Comparison of ENCODE assay signal across 1 cellular context in the genomic region with DNA sequence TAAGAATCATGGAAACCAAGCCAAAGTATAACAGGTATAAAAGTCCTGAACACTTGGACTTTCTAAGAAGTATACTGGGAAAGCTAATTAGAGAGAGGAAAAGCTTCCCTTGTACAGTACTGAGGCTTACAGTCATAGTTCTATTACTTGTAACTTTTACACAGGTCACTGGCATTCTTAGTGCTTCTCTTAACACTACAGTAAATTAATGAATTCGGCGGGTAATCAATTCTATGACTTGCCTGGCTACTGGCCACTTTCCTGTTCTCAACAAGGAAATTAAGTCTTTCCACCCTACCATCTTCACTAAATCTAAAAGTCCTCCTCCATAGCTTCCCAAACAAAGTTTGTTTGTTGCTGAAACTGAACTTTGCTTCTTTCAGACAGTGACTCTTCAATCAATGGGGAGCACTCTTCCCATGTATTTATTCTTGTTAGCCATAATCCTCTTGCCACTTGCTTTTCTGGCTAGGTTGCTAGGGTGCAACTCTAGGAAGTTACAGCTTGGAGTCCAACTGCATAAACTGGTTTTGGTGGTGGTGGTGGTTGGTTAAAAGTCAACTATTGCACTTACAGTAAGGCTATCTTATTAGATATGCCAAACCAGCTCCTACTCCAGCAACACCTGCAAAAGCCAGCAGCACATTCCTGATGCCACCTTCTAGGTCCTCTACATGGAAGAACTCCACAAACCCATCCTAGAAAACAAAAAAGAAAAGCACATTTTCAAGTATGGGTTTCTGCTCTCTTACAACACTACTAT.
TF ChIP-seq lines count a peak whose summit lies in the region.

No MANE protein-coding gene starts in this region.

TF ChIP-seq in HepG2, 621 proteins besides CTCF, POLR2A, EP300 and RAD21 (continues in another document):
- TF ChIP-seq, protein P1, sequence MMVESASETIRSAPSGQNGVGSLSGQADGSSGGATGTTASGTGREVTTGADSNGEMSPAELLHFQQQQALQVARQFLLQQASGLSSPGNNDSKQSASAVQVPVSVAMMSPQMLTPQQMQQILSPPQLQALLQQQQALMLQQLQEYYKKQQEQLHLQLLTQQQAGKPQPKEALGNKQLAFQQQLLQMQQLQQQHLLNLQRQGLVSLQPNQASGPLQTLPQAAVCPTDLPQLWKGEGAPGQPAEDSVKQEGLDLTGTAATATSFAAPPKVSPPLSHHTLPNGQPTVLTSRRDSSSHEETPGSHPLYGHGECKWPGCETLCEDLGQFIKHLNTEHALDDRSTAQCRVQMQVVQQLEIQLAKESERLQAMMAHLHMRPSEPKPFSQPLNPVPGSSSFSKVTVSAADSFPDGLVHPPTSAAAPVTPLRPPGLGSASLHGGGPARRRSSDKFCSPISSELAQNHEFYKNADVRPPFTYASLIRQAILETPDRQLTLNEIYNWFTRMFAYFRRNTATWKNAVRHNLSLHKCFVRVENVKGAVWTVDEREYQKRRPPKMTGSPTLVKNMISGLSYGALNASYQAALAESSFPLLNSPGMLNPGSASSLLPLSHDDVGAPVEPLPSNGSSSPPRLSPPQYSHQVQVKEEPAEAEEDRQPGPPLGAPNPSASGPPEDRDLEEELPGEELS (CRISPR knock-in tag; IDR thresholded peaks at IDR 0.05) = peak; percentile 59
- TF ChIP-seq, protein P2, sequence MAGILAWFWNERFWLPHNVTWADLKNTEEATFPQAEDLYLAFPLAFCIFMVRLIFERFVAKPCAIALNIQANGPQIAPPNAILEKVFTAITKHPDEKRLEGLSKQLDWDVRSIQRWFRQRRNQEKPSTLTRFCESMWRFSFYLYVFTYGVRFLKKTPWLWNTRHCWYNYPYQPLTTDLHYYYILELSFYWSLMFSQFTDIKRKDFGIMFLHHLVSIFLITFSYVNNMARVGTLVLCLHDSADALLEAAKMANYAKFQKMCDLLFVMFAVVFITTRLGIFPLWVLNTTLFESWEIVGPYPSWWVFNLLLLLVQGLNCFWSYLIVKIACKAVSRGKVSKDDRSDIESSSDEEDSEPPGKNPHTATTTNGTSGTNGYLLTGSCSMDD (CRISPR knock-in tag; IDR thresholded peaks at IDR 0.05) = no peak
- no peak for TF ChIP-seq TOE1 (CRISPR knock-in tag; IDR thresholded peaks at IDR 0.05)
- peak; percentile 99 for TF ChIP-seq ZNF263 (CRISPR knock-in tag; IDR thresholded peaks at IDR 0.05)
- no peak for TF ChIP-seq FOXP1 (IDR thresholded peaks at IDR 0.05)
- peak; percentile 43; the same call in 1 of the 2 replicates for TF ChIP-seq FOXP1 (CRISPR knock-in tag; IDR thresholded peaks at IDR 0.05)
- no peak for TF ChIP-seq ZNF703 (CRISPR knock-in tag; IDR thresholded peaks at IDR 0.05; ENCODE audit: borderline replicate concordance)
- TF ChIP-seq, protein P3, sequence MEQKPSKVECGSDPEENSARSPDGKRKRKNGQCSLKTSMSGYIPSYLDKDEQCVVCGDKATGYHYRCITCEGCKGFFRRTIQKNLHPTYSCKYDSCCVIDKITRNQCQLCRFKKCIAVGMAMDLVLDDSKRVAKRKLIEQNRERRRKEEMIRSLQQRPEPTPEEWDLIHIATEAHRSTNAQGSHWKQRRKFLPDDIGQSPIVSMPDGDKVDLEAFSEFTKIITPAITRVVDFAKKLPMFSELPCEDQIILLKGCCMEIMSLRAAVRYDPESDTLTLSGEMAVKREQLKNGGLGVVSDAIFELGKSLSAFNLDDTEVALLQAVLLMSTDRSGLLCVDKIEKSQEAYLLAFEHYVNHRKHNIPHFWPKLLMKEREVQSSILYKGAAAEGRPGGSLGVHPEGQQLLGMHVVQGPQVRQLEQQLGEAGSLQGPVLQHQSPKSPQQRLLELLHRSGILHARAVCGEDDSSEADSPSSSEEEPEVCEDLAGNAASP (CRISPR knock-in tag; IDR thresholded peaks at IDR 0.05; ENCODE audit: borderline replicate concordance) = no peak
- peak; percentile 65 for TF ChIP-seq POLR2G (IDR thresholded peaks at IDR 0.05; ENCODE audit: low read depth, low read length)
- TF ChIP-seq ELF4 (CRISPR knock-in tag; IDR thresholded peaks at IDR 0.05; ENCODE audit: borderline replicate concordance) = 0 out of 2 replicates have a peak, but pooled peaks have one; percentile 37
- TF ChIP-seq RBM22 (optimal IDR thresholded peaks at IDR 0.05; ENCODE audit: low read length) = peak; percentile 70
- 0 out of 2 replicates have a peak, but pooled peaks have one; percentile 41 for TF ChIP-seq ONECUT2 (CRISPR knock-in tag; IDR thresholded peaks at IDR 0.05)
- no peak for TF ChIP-seq GABPB1 (CRISPR knock-in tag; IDR thresholded peaks at IDR 0.05)
- no peak for TF ChIP-seq SOX13 (IDR thresholded peaks at IDR 0.05)
- TF ChIP-seq SOX13 (CRISPR knock-in tag; conservative IDR thresholded peaks at IDR 0.05 in 1 of 2, IDR thresholded peaks at IDR 0.05 in 1 of 2) = peak in 1 of 2 experiments; percentile 20; a peak in 1 of 4 replicates
- TF ChIP-seq, protein P4, sequence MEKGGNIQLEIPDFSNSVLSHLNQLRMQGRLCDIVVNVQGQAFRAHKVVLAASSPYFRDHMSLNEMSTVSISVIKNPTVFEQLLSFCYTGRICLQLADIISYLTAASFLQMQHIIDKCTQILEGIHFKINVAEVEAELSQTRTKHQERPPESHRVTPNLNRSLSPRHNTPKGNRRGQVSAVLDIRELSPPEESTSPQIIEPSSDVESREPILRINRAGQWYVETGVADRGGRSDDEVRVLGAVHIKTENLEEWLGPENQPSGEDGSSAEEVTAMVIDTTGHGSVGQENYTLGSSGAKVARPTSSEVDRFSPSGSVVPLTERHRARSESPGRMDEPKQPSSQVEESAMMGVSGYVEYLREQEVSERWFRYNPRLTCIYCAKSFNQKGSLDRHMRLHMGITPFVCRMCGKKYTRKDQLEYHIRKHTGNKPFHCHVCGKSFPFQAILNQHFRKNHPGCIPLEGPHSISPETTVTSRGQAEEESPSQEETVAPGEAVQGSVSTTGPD (CRISPR knock-in tag; IDR thresholded peaks at IDR 0.05) = peak; percentile 87
- TF ChIP-seq KLF13 (CRISPR knock-in tag; IDR thresholded peaks at IDR 0.05) = no peak
- TF ChIP-seq, protein P5, sequence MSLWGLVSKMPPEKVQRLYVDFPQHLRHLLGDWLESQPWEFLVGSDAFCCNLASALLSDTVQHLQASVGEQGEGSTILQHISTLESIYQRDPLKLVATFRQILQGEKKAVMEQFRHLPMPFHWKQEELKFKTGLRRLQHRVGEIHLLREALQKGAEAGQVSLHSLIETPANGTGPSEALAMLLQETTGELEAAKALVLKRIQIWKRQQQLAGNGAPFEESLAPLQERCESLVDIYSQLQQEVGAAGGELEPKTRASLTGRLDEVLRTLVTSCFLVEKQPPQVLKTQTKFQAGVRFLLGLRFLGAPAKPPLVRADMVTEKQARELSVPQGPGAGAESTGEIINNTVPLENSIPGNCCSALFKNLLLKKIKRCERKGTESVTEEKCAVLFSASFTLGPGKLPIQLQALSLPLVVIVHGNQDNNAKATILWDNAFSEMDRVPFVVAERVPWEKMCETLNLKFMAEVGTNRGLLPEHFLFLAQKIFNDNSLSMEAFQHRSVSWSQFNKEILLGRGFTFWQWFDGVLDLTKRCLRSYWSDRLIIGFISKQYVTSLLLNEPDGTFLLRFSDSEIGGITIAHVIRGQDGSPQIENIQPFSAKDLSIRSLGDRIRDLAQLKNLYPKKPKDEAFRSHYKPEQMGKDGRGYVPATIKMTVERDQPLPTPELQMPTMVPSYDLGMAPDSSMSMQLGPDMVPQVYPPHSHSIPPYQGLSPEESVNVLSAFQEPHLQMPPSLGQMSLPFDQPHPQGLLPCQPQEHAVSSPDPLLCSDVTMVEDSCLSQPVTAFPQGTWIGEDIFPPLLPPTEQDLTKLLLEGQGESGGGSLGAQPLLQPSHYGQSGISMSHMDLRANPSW (CRISPR knock-in tag; IDR thresholded peaks at IDR 0.05; ENCODE audit: borderline replicate concordance) = peak; percentile 24; the same call in 1 of the 2 replicates
- peak; percentile 25; the same call in 1 of the 2 replicates for TF ChIP-seq RXRB (CRISPR knock-in tag; IDR thresholded peaks at IDR 0.05; ENCODE audit: borderline replicate concordance)
- peak; percentile 31; the same call in 1 of the 2 replicates for TF ChIP-seq PHF21A (CRISPR knock-in tag; IDR thresholded peaks at IDR 0.05)
- TF ChIP-seq, protein P6, sequence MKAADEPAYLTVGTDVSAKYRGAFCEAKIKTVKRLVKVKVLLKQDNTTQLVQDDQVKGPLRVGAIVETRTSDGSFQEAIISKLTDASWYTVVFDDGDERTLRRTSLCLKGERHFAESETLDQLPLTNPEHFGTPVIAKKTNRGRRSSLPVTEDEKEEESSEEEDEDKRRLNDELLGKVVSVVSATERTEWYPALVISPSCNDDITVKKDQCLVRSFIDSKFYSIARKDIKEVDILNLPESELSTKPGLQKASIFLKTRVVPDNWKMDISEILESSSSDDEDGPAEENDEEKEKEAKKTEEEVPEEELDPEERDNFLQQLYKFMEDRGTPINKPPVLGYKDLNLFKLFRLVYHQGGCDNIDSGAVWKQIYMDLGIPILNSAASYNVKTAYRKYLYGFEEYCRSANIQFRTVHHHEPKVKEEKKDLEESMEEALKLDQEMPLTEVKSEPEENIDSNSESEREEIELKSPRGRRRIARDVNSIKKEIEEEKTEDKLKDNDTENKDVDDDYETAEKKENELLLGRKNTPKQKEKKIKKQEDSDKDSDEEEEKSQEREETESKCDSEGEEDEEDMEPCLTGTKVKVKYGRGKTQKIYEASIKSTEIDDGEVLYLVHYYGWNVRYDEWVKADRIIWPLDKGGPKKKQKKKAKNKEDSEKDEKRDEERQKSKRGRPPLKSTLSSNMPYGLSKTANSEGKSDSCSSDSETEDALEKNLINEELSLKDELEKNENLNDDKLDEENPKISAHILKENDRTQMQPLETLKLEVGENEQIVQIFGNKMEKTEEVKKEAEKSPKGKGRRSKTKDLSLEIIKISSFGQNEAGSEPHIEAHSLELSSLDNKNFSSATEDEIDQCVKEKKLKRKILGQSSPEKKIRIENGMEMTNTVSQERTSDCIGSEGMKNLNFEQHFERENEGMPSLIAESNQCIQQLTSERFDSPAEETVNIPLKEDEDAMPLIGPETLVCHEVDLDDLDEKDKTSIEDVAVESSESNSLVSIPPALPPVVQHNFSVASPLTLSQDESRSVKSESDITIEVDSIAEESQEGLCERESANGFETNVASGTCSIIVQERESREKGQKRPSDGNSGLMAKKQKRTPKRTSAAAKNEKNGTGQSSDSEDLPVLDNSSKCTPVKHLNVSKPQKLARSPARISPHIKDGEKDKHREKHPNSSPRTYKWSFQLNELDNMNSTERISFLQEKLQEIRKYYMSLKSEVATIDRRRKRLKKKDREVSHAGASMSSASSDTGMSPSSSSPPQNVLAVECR (CRISPR knock-in tag; IDR thresholded peaks at IDR 0.05; ENCODE audit: borderline replicate concordance) = peak; percentile 59; the same call in 1 of the 2 replicates
- peak; percentile 9; the same call in 1 of the 2 replicates for TF ChIP-seq MED1 (CRISPR knock-in tag; IDR thresholded peaks at IDR 0.05)
- TF ChIP-seq KAT8 (CRISPR knock-in tag; IDR thresholded peaks at IDR 0.05) = 0 out of 2 replicates have a peak, but pooled peaks have one; percentile 26
- no peak for TF ChIP-seq MXD4 (CRISPR knock-in tag; IDR thresholded peaks at IDR 0.05)
- peak; percentile 37; the same call in 1 of the 2 replicates for TF ChIP-seq YEATS4 (CRISPR knock-in tag; IDR thresholded peaks at IDR 0.05; ENCODE audit: borderline replicate concordance)
- peak; percentile 84 for TF ChIP-seq SAP130 (CRISPR knock-in tag; IDR thresholded peaks at IDR 0.05; ENCODE audit: low read depth)
- TF ChIP-seq PITX1 (CRISPR knock-in tag; IDR thresholded peaks at IDR 0.05) = 0 out of 2 replicates have a peak, but pooled peaks have one; percentile 49
- TF ChIP-seq, protein P7, sequence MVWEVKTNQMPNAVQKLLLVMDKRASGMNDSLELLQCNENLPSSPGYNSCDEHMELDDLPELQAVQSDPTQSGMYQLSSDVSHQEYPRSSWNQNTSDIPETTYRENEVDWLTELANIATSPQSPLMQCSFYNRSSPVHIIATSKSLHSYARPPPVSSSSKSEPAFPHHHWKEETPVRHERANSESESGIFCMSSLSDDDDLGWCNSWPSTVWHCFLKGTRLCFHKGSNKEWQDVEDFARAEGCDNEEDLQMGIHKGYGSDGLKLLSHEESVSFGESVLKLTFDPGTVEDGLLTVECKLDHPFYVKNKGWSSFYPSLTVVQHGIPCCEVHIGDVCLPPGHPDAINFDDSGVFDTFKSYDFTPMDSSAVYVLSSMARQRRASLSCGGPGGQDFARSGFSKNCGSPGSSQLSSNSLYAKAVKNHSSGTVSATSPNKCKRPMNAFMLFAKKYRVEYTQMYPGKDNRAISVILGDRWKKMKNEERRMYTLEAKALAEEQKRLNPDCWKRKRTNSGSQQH (CRISPR knock-in tag; IDR thresholded peaks at IDR 0.05; ENCODE audit: low read depth) = peak; percentile 27; the same call in 1 of the 2 replicates
- TF ChIP-seq FOXJ3 (CRISPR knock-in tag; IDR thresholded peaks at IDR 0.05; ENCODE audit: borderline replicate concordance) = 0 out of 2 replicates have a peak, but pooled peaks have one; percentile 18
- TF ChIP-seq HNF4G (IDR thresholded peaks at IDR 0.05; ENCODE audit: borderline replicate concordance, low read depth, low read length) = peak; percentile 43; the same call in 1 of the 2 replicates
- no peak for TF ChIP-seq HNF4G (CRISPR knock-in tag; IDR thresholded peaks at IDR 0.05; ENCODE audit: borderline replicate concordance, low read depth)
- peak; percentile 5 for TF ChIP-seq AGO2 (optimal IDR thresholded peaks at IDR 0.05; ENCODE audit: low read depth, low read length)
- TF ChIP-seq FOXA3 (CRISPR knock-in tag; IDR thresholded peaks at IDR 0.05) = peak; percentile 34; the same call in 1 of the 2 replicates
- TF ChIP-seq HDAC1 (CRISPR knock-in tag; IDR thresholded peaks at IDR 0.05) = peak; percentile 45; the same call in 1 of the 2 replicates
- TF ChIP-seq, protein P8, sequence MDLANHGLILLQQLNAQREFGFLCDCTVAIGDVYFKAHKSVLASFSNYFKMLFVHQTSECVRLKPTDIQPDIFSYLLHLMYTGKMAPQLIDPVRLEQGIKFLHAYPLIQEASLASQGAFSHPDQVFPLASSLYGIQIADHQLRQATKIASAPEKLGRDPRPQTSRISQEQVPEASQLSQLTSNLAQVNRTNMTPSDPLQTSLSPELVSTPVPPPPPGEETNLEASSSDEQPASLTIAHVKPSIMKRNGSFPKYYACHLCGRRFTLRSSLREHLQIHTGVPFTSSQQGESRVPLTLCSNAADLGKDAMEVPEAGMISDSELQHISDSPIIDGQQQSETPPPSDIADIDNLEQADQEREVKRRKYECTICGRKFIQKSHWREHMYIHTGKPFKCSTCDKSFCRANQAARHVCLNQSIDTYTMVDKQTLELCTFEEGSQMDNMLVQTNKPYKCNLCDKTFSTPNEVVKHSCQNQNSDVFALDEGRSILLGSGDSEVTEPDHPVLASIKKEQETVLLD (CRISPR knock-in tag; IDR thresholded peaks at IDR 0.05; ENCODE audit: low read depth) = no peak
- TF ChIP-seq TEAD3 (CRISPR knock-in tag; optimal IDR thresholded peaks at IDR 0.05; ENCODE audit: borderline replicate concordance) = peak; percentile 17
- TF ChIP-seq, protein P9, sequence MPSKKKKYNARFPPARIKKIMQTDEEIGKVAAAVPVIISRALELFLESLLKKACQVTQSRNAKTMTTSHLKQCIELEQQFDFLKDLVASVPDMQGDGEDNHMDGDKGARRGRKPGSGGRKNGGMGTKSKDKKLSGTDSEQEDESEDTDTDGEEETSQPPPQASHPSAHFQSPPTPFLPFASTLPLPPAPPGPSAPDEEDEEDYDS (CRISPR knock-in tag; IDR thresholded peaks at IDR 0.05) = peak; percentile 52; the same call in 1 of the 2 replicates
